ENCODE assay signal across 7 cellular contexts in genomic region chr11:43358670-43359431, GRCh38.
DNase-seq lines count a peak whose midpoint lies in the region; ATAC-seq and FAIRE-seq lines count a peak whose summit lies in the region.

A gene with protein sequence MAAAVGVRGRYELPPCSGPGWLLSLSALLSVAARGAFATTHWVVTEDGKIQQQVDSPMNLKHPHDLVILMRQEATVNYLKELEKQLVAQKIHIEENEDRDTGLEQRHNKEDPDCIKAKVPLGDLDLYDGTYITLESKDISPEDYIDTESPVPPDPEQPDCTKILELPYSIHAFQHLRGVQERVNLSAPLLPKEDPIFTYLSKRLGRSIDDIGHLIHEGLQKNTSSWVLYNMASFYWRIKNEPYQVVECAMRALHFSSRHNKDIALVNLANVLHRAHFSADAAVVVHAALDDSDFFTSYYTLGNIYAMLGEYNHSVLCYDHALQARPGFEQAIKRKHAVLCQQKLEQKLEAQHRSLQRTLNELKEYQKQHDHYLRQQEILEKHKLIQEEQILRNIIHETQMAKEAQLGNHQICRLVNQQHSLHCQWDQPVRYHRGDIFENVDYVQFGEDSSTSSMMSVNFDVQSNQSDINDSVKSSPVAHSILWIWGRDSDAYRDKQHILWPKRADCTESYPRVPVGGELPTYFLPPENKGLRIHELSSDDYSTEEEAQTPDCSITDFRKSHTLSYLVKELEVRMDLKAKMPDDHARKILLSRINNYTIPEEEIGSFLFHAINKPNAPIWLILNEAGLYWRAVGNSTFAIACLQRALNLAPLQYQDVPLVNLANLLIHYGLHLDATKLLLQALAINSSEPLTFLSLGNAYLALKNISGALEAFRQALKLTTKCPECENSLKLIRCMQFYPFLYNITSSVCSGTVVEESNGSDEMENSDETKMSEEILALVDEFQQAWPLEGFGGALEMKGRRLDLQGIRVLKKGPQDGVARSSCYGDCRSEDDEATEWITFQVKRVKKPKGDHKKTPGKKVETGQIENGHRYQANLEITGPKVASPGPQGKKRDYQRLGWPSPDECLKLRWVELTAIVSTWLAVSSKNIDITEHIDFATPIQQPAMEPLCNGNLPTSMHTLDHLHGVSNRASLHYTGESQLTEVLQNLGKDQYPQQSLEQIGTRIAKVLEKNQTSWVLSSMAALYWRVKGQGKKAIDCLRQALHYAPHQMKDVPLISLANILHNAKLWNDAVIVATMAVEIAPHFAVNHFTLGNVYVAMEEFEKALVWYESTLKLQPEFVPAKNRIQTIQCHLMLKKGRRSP (plus strand): TSS chr11:43358920. CDS start chr11:43358955, 35 bp downstream.

- ATAC-seq in HG02981 (IDR thresholded peaks at IDR 0.05; ENCODE audit: unreplicated experiment) = peak; percentile 93

- FAIRE-seq in GM18507 (lab: Jason Lieb, UNC) = peak; percentile 94

- DNase-seq in GM18507 (ENCODE audit: extremely low spot score, insufficient read length, low read depth) = peak; percentile 80
- peak; percentile 78 for DNase-seq in NCI-H2029 treated with DMSO at 0.1 percent for 48 hours (lab: John Stamatoyannopoulos, UW)
- DNase-seq in T1000 (lab: John Stamatoyannopoulos, UW) = peak; percentile 82
- peak; percentile 96 for DNase-seq in astrocyte of the hippocampus (ENCODE audit: low read depth, low spot score)
- DNase-seq in hippocampal formation (lab: John Stamatoyannopoulos, UW) = peak; percentile 91 to 94
- peak; percentile 95 for DNase-seq in retina

Comparison
In these comparisons a context has a peak if more than half of its experiments do, and no peak if none do; other contexts are left out.
1. Peak in every context shown above with its lines: DNase-seq and ATAC-seq.